Comparison of ENCODE assay signal across 8 cellular contexts in the genomic region with DNA sequence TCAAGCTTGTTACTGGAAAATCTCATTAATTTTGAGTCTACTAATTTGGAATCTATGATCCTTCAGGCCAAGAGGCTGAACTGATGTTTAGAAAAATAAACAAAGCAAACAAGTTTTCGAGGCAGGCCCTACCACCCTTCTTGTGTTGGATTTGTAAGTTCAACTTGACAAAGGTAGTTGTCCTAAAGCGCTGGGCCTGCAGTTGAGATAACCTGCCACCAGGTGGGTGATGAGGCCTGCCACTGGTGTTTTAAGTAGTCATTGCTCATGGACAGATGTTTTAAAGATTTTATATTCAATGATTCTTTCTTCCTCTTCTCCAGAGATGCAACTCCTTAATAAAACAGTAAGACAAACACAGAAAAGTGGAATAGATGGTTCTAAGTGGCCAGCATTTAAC.
DNase-seq lines count a peak whose midpoint lies in the region; ATAC-seq, FAIRE-seq and TF ChIP-seq lines count a peak whose summit lies in the region.

No MANE protein-coding gene starts in this region.

- DNase-seq in D721Med (ENCODE audit: insufficient read length, low spot score) (no peak), LoVo (ENCODE audit: low spot score) (peak; percentile 64), germinal center (ENCODE audit: low spot score) (peak; percentile 45), COLO668 (lab: John Stamatoyannopoulos, UW; ENCODE audit: unreplicated experiment) (no peak), NCI-H2029 (lab: John Stamatoyannopoulos, UW) (no peak)
- peak; percentile 67 for DNase-seq in activated CD8-positive, alpha-beta memory T cell treated with anti-CD3 and anti-CD28 coated beads, Interleukin-2, amount 50 U/mL, for 48 hours
- peak; percentile 57 for DNase-seq in stimulated activated CD4-positive, alpha-beta T cell treated with anti-CD3 and anti-CD28 coated beads, Interleukin-1b, Interleukin-23, amount 100 ng/mL, for 48 hours

- ATAC-seq in GM18498 (IDR thresholded peaks at IDR 0.05; ENCODE audit: unreplicated experiment) = no peak

- peak; percentile 37 for TF ChIP-seq CTCF in D721Med (IDR thresholded peaks at IDR 0.05; ENCODE audit: insufficient read depth, missing control alignments)

- FAIRE-seq in D721Med (lab: Jason Lieb, UNC) = no peak

Comparison
In these comparisons a context has a peak if more than half of its experiments do, and no peak if none do; other contexts are left out.
1. DNase-seq: peak in LoVo (single experiment), activated CD8-positive, alpha-beta memory T cell treated with anti-CD3 and anti-CD28 coated beads, Interleukin-2, amount 50 U/mL, for 48 hours (single experiment), germinal center (single experiment) and stimulated activated CD4-positive, alpha-beta T cell treated with anti-CD3 and anti-CD28 coated beads, Interleukin-1b, Interleukin-23, amount 100 ng/mL, for 48 hours (single experiment); none in D721Med (single experiment), COLO668 (single experiment) and NCI-H2029 (single experiment).